2 cellular contexts compared by ENCODE assay signal in genomic region chr11:113773416-113774173, GRCh38.
A peak's percentile ranks its signal among the peaks of the same experiment; 100 is the strongest.
TF ChIP-seq lines count a peak whose summit lies in the region.

Gene ZW10 (minus strand): TSS chr11:113773692. CDS start chr11:113773666, 26 bp downstream.

TF ChIP-seq in IMR-90, 13 proteins besides CTCF, POLR2A, EP300 and RAD21:
- 0 out of 2 replicates have a peak, but pooled peaks have one; percentile 36 for TF ChIP-seq CHD1 (IDR thresholded peaks at IDR 0.05; ENCODE audit: low read depth, low read length)
- no peak for TF ChIP-seq USF2 (IDR thresholded peaks at IDR 0.05; ENCODE audit: low read depth, low read length)
- TF ChIP-seq MXI1 (IDR thresholded peaks at IDR 0.05; ENCODE audit: borderline replicate concordance, low read depth, low read length), result peak; percentile 72; the same call in 1 of the 2 replicates
- TF ChIP-seq CEBPB (IDR thresholded peaks at IDR 0.05; ENCODE audit: low read depth, low read length), result peak; percentile 29; the same call in 1 of the 2 replicates

TF ChIP-seq in endothelial cell of umbilical vein, 7 proteins besides CTCF, POLR2A, EP300 and RAD21:
- TF ChIP-seq JUN (IDR thresholded peaks at IDR 0.05; ENCODE audit: borderline replicate concordance, insufficient read depth, insufficient read length, low read depth) (peak; percentile 11), MYC (IDR thresholded peaks at IDR 0.05; ENCODE audit: low read depth, low read length) (no peak), POLR2AphosphoS5 (IDR thresholded peaks at IDR 0.05; ENCODE audit: insufficient read depth, low read depth, low read length) (peak; percentile 69)
